1 cellular context compared by ENCODE assay signal in the genomic region with DNA sequence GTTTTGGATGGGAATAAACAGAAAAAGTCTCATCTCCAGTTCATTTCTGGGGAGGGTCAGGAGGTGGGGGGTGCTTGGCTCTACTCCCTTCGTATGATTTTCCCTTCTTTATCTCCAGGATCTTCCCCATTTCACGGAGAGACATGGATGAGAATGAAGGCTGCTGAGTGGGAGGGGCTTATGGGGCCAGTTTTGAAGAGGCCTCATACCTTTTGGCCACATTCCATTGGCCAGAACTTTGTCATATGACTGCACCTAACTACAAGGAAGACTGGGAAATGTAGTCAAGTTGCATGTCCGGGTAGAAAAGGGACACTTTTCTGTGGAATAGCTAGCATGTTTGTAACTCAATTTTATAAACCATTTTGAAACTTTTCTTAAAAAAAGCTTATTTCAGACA.
TF ChIP-seq lines count a peak whose summit lies in the region.

No MANE protein-coding gene starts in this region.

TF ChIP-seq in H1, 55 proteins besides CTCF, POLR2A, EP300 and RAD21:
- TF ChIP-seq, protein P1, sequence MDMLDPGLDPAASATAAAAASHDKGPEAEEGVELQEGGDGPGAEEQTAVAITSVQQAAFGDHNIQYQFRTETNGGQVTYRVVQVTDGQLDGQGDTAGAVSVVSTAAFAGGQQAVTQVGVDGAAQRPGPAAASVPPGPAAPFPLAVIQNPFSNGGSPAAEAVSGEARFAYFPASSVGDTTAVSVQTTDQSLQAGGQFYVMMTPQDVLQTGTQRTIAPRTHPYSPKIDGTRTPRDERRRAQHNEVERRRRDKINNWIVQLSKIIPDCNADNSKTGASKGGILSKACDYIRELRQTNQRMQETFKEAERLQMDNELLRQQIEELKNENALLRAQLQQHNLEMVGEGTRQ (IDR thresholded peaks at IDR 0.05; ENCODE audit: low read length) = peak; percentile 71
- no peak for TF ChIP-seq CEBPB (IDR thresholded peaks at IDR 0.05; ENCODE audit: low read depth, low read length)
- TF ChIP-seq SIX5 (IDR thresholded peaks at IDR 0.05; ENCODE audit: low read depth, low read length) = peak; percentile 59
- TF ChIP-seq CTBP2 (IDR thresholded peaks at IDR 0.05; ENCODE audit: borderline replicate concordance, insufficient read depth, insufficient read length, low read length) = no peak
- TF ChIP-seq CBX5 (IDR thresholded peaks at IDR 0.05; ENCODE audit: low read depth, low read length) = no peak
